Comparison of ENCODE assay signal across 9 cellular contexts in genomic region chr1:9400425-9401079, GRCh38.
A peak's percentile ranks its signal among the peaks of the same experiment; 100 is the strongest.
DNase-seq lines count a peak whose midpoint lies in the region; ATAC-seq and TF ChIP-seq lines count a peak whose summit lies in the region.
"Had no signal": no experiment of that assay in that cellular context is flagged by ENCODE, and none has a peak within 500 bp of the region (broad histone marks: within the 10 kb centered on the region; RNA-seq: fewer than 3 reads in every experiment).

No MANE protein-coding gene starts in this region.

- H3K4me1 ChIP-seq in SJCRH30 (peaks cover 34% of the 10 kb centered on the region), endodermal cell (ENCODE audit: control insufficient read depth, insufficient read depth, low read length) (no peaks in the 10 kb centered on the region)

- H3K9me3 Mint-ChIP-seq in endodermal cell, result peaks cover 3% of the 10 kb centered on the region

- H3K9ac ChIP-seq in endodermal cell (ENCODE audit: extremely low read depth, low read length, poor library complexity, severe bottlenecking), result no peak overlapping the region

- no peaks in the 10 kb centered on the region for H3K36me3 ChIP-seq in SJCRH30
- no peaks in the 10 kb centered on the region for H3K36me3 ChIP-seq in endodermal cell (ENCODE audit: control insufficient read depth, insufficient read depth, low read length)
- H3K36me3 ChIP-seq: neutrophil had no signal

- H3K9me3 ChIP-seq in SJCRH30 (replicated peaks), result no peaks in the 10 kb centered on the region
- H3K9me3 ChIP-seq in endodermal cell (ENCODE audit: control insufficient read depth, low read length), result no peaks in the 10 kb centered on the region
- H3K9me3 ChIP-seq: neutrophil had no signal

- no peaks in the 10 kb centered on the region; the same call in 1 of the 2 replicates for H3K27me3 ChIP-seq in SJCRH30
- H3K27me3 ChIP-seq in endodermal cell (ENCODE audit: control insufficient read depth, insufficient read depth, low read length, poor library complexity, severe bottlenecking), result no peaks in the 10 kb centered on the region

- H3K36me3 Mint-ChIP-seq in endodermal cell (ENCODE audit: low read depth), result no peaks in the 10 kb centered on the region

- no peak for ATAC-seq in HG03135 (IDR thresholded peaks at IDR 0.05; ENCODE audit: unreplicated experiment)

- H3K27ac Mint-ChIP-seq in endodermal cell, result no peak overlapping the region

- no peaks in the 10 kb centered on the region for H3K27me3 Mint-ChIP-seq in endodermal cell (ENCODE audit: insufficient read depth)

- no peak overlapping the region for H3K4me3 Mint-ChIP-seq in endodermal cell

- peaks cover 7% of the 10 kb centered on the region for H3K4me1 Mint-ChIP-seq in endodermal cell

- DNase-seq in SJCRH30 (no peak), endodermal cell (peak; percentile 70), retinal pigment epithelial cell (ENCODE audit: low read depth) (no peak), mucosa of gallbladder (ENCODE audit: low spot score) (no peak), NCI-H2081 treated with DMSO at 0.1 percent for 48 hours (lab: John Stamatoyannopoulos, UW) (no peak)
- DNase-seq in effector CD4-positive, alpha-beta T cell, result no peak

- H3K4me3 ChIP-seq in SJCRH30 (no peak overlapping the region), endodermal cell (ENCODE audit: low read length) (no peak overlapping the region), retinal pigment epithelial cell (ENCODE audit: low read length) (no peak overlapping the region)

- TF ChIP-seq CTCF in GM12872 (IDR thresholded peaks at IDR 0.05; ENCODE audit: insufficient read depth, low read depth, low read length), result 0 out of 3 replicates have a peak, but pooled peaks have one; percentile 13
- TF ChIP-seq CTCF in endodermal cell (conservative IDR thresholded peaks at IDR 0.05), result peak; percentile 38
- TF ChIP-seq CTCF in retinal pigment epithelial cell (conservative IDR thresholded peaks at IDR 0.05; ENCODE audit: low read depth, low read length), result peak; percentile 20

- H3K27ac ChIP-seq in SJCRH30 (peak overlapping the region; percentile 40; the same call in 1 of the 2 replicates), endodermal cell (ENCODE audit: low read depth, low read length) (no peak overlapping the region)
- H3K27ac ChIP-seq: neutrophil had no signal

- WGBS in endodermal cell (ENCODE audit: insufficient coverage in 1 of 2, insufficient read length in 1 of 2), 2 experiments, result 90 to 93% methylated on average over 10 to 13 of the region's 13 CpGs
